ENCODE assay signal across 1 cellular context in genomic region chr1:41383094-41383852, GRCh38.
TF ChIP-seq lines count a peak whose summit lies in the region.

No MANE protein-coding gene starts in this region.

TF ChIP-seq in GM12878, 131 proteins besides CTCF, POLR2A, EP300 and RAD21 (continued from another document):
- no peak for TF ChIP-seq ZBTB4 (CRISPR knock-in tag; IDR thresholded peaks at IDR 0.05)
- TF ChIP-seq EZH2 (IDR thresholded peaks at IDR 0.05; ENCODE audit: borderline replicate concordance, control insufficient read depth, low read depth, low read length): 0 out of 2 replicates have a peak, but pooled peaks have one; percentile 19
